In genomic region chr22:22061085-22062077, GRCh38 we compare ENCODE assay signal across 8 cellular contexts.
A peak's percentile ranks its signal among the peaks of the same experiment; 100 is the strongest.
DNase-seq lines count a peak whose midpoint lies in the region; ATAC-seq and TF ChIP-seq lines count a peak whose summit lies in the region.

No MANE protein-coding gene starts in this region.

- H3K27ac ChIP-seq in stomach: peak overlapping the region in 3 of 5 donors; percentile 38 to 63 (median 43)

- H3K36me3 ChIP-seq in stomach: no peaks in the 10 kb centered on the region

- H3K9me3 ChIP-seq in stomach: no peaks in the 10 kb centered on the region
- no peaks in the 10 kb centered on the region for H3K9me3 ChIP-seq in T-helper 17 cell (ENCODE audit: control insufficient read depth, low read length, poor library complexity, severe bottlenecking)

- H3K4me1 ChIP-seq in stomach: peaks cover 0 to 7% (median 0%) of the 10 kb centered on the region in 4 donors

- DNase-seq in HFFc6: peak; percentile 39
- peak; percentile 18 for DNase-seq in RKO (ENCODE audit: low spot score)
- peak in 36 of 42 donors; percentile 7 to 74 (median 30) for DNase-seq in head of caudate nucleus
- no peak for DNase-seq in stomach
- DNase-seq in activated CD4-positive, CD25-positive, alpha-beta regulatory T cell (lab: John Stamatoyannopoulos, UW): no peak
- DNase-seq in T-helper 17 cell: no peak

- TF ChIP-seq EP300 in stomach (IDR thresholded peaks at IDR 0.05): no peak

- no peak overlapping the region for H3K4me3 Mint-ChIP-seq in HFFc6
- no peak overlapping the region for H3K4me3 Mint-ChIP-seq in T-helper 17 cell

- 57 to 66% (median 61%) methylated on average over 11 of the region's 11 CpGs for WGBS in stomach, 5 donors

- H3K36me3 Mint-ChIP-seq in HFFc6 (ENCODE audit: low read depth) (no peaks in the 10 kb centered on the region), T-helper 17 cell (ENCODE audit: low read depth) (peaks cover 3% of the 10 kb centered on the region)

- TF ChIP-seq POLR2A in stomach (IDR thresholded peaks at IDR 0.05): no peak

- TF ChIP-seq CTCF in HFFc6 (IDR thresholded peaks at IDR 0.05) (no peak), stomach (IDR thresholded peaks at IDR 0.05) (no peak)

- H3K27me3 ChIP-seq in stomach: peaks cover 0 to 39% (median 14%) of the 10 kb centered on the region in 3 donors

- intact Hi-C loops in head of caudate nucleus (cut with DNase I) (no loop called here), stomach (cut with DNase I; ENCODE audit: low total_unique reads) (no loop called here)

- no peak overlapping the region for H3K4me3 ChIP-seq in stomach

- no peak for ATAC-seq in GM19397 (IDR thresholded peaks at IDR 0.05; ENCODE audit: unreplicated experiment)
- no peak for ATAC-seq in T-helper 17 cell
- no peak for ATAC-seq in GM21529 (IDR thresholded peaks at IDR 0.05; ENCODE audit: unreplicated experiment)

- no peak overlapping the region for H3K27ac Mint-ChIP-seq in HFFc6
- H3K27ac Mint-ChIP-seq in T-helper 17 cell: no peak overlapping the region

- H3K4me1 Mint-ChIP-seq in HFFc6 (ENCODE audit: low read depth) (no peaks in the 10 kb centered on the region), T-helper 17 cell (no peaks in the 10 kb centered on the region)

- H3K27me3 Mint-ChIP-seq in HFFc6 (ENCODE audit: insufficient read depth) (peaks cover 21% of the 10 kb centered on the region), T-helper 17 cell (peaks cover 45% of the 10 kb centered on the region)

- H3K9me3 Mint-ChIP-seq in HFFc6: no peaks in the 10 kb centered on the region

Comparison
In these comparisons a context has a peak if more than half of its experiments do, and no peak if none do; other contexts are left out.
1. DNase-seq: peak in HFFc6 (single experiment), RKO (single experiment) and head of caudate nucleus (36 of 42); none in stomach (single experiment), activated CD4-positive, CD25-positive, alpha-beta regulatory T cell (0 of 4) and T-helper 17 cell (0 of 3).